Comparison of ENCODE assay signal across 13 cellular contexts in the genomic region with DNA sequence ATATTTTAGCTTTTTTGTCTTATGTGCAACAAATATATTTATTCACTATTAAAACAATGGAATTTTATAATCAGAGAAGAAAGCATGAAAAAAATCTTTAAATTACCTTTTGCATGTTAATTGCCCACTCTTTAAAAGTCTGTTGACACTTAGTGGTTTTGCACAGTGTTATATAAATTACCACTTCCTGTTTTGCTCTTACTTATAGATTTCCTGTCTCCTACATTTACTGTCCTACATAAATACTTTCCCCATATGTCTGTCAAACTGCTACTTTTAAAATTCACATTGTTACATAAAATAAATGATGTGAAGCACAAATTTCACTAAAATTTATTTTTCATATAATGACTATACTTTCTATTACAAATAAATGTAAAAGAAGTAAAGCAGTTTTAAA.
DNase-seq lines count a peak whose midpoint lies in the region; ATAC-seq lines count a peak whose summit lies in the region.
"Had no signal": no experiment of that assay in that cellular context is flagged by ENCODE, and none has a peak within 500 bp of the region (broad histone marks: within the 10 kb centered on the region; RNA-seq: fewer than 3 reads in every experiment).

No MANE protein-coding gene starts in this region.

- no peak overlapping the region for H3K4ac ChIP-seq in neuronal stem cell (ENCODE audit: low read length)

- H4K91ac ChIP-seq in neuronal stem cell (ENCODE audit: low read depth, low read length, poor library complexity): no peak overlapping the region

- H3K23ac ChIP-seq in neuronal stem cell (ENCODE audit: low read depth, low read length, poor library complexity): no peak overlapping the region

- H3K4me1 ChIP-seq in neuronal stem cell (ENCODE audit: control insufficient read depth in 2 of 2, insufficient read depth in 1 of 2, low read depth in 1 of 2, low read length in 2 of 2): no peaks in the 10 kb centered on the region
- H3K4me1 ChIP-seq: colonic mucosa, tibial artery had no signal

- ATAC-seq in GM19395 (IDR thresholded peaks at IDR 0.05; ENCODE audit: unreplicated experiment) (peak; percentile 80), HG03060 (IDR thresholded peaks at IDR 0.05; ENCODE audit: low read depth, unreplicated experiment) (peak; percentile 68)
- ATAC-seq: heart right ventricle had no signal

- H3K18ac ChIP-seq in neuronal stem cell (ENCODE audit: low read length): no peak overlapping the region

- no peak overlapping the region for H3K9ac ChIP-seq in neuronal stem cell (ENCODE audit: low read depth, low read length, poor library complexity)

- no peaks in the 10 kb centered on the region for H3K9me3 ChIP-seq in neuronal stem cell (replicated peaks in 1 of 2; ENCODE audit: control insufficient read depth in 2 of 2, insufficient read depth in 1 of 2, low read depth in 1 of 2, low read length in 2 of 2)
- H3K9me3 ChIP-seq: colonic mucosa, heart right ventricle, tibial artery had no signal

- no peaks in the 10 kb centered on the region for H3K27me3 ChIP-seq in neuronal stem cell (ENCODE audit: control insufficient read depth in 3 of 3, insufficient read depth in 3 of 3, low read depth in 1 of 3, low read length in 3 of 3)
- H3K27me3 ChIP-seq: colonic mucosa, heart right ventricle, tibial artery had no signal

- no peak overlapping the region for H3K4me3 ChIP-seq in neuronal stem cell (ENCODE audit: low read length in 2 of 2)
- H3K4me3 ChIP-seq: colonic mucosa, heart right ventricle, tibial artery had no signal

- no peak overlapping the region for H2BK15ac ChIP-seq in neuronal stem cell (ENCODE audit: low read length)

- no peaks in the 10 kb centered on the region for H3K79me1 ChIP-seq in neuronal stem cell (ENCODE audit: low read depth, low read length)

- DNase-seq in AML-193 (lab: John Stamatoyannopoulos, UW) (peak; percentile 64 to 75), NCI-H748 (lab: John Stamatoyannopoulos, UW; ENCODE audit: unreplicated experiment) (peak; percentile 12), NCI-H2196 (lab: John Stamatoyannopoulos, UW; ENCODE audit: unreplicated experiment) (no peak), neuronal stem cell (ENCODE audit: low spot score) (no peak), DMS79 (lab: John Stamatoyannopoulos, UW) (no peak), OCI-M2 (lab: John Stamatoyannopoulos, UW; ENCODE audit: unreplicated experiment) (no peak)
- DNase-seq: colonic mucosa, heart right ventricle, IMR-90, tibial artery had no signal

- no peak overlapping the region for H4K8ac ChIP-seq in neuronal stem cell (ENCODE audit: low read depth, low read length)

- H2BK12ac ChIP-seq in neuronal stem cell (ENCODE audit: low read length): no peak overlapping the region

- no peak overlapping the region for H2BK120ac ChIP-seq in neuronal stem cell (ENCODE audit: low read depth, low read length)

- no peak overlapping the region for H2AK5ac ChIP-seq in neuronal stem cell (ENCODE audit: low read depth, low read length)

- H3K27ac ChIP-seq in neuronal stem cell (replicated peaks; ENCODE audit: low read length): no peak overlapping the region
- H3K27ac ChIP-seq: colonic mucosa, heart right ventricle, RWPE1, tibial artery had no signal

- H2BK5ac ChIP-seq in neuronal stem cell (ENCODE audit: low read length): no peak overlapping the region

- no peak overlapping the region for H2AFZ ChIP-seq in neuronal stem cell (ENCODE audit: low read length)

- H3K36me3 ChIP-seq in neuronal stem cell (replicated peaks in 1 of 2; ENCODE audit: control insufficient read depth in 2 of 2, insufficient read depth in 2 of 2, low read length in 2 of 2): no peaks in the 10 kb centered on the region
- H3K36me3 ChIP-seq: colonic mucosa, heart right ventricle, tibial artery had no signal

- no peak overlapping the region for H3K4me2 ChIP-seq in neuronal stem cell (ENCODE audit: insufficient read depth, low read length, poor library complexity, severe bottlenecking)

- no peak overlapping the region for H3K14ac ChIP-seq in neuronal stem cell (ENCODE audit: low read length)

Comparison
In these comparisons a context has a peak if more than half of its experiments do, and no peak if none do; other contexts are left out.
1. DNase-seq: peak in AML-193 (2 of 2) and NCI-H748 (single experiment); none in NCI-H2196 (single experiment), neuronal stem cell (single experiment), DMS79 (single experiment) and OCI-M2 (single experiment).